In the genomic region with DNA sequence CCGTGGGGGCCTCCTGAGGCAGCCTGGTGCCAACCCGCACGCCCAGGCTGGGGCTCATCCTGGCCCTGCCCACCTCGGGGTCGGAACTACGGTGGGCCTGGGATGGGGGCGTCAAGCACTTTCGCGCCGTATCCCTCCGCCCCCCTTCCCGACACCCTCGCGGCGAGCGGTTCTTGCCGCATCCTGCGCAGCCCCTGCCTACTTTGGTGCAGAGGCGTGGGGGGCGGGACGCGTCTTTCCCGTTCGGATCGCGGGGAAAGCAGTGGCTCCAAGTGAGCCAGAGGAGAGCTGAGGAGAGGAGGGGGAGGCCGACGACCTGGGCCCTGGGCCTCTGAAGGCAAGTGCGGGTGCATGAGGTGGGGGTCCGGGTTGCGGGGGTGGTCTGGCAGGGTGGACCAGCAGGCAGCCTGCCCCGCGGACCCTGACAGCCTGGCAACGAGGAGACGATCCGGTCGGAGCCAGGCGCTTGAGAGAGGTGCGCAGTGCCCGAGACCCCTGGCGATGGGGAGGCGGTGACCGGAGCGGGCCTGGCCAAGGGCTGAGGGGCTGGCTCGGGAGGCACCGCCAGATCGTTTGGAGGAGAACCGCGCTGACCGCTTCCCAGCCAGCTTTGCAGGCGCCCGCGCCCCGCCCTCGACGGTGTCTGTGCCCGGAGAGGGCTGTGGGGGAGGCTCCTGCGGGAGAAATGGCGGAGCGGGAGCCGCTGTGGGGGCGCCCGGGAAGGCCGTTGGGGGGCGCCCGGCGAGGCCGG, we compare ENCODE assay signal across 1 cellular context.
TF ChIP-seq lines count a peak whose summit lies in the region.

Gene GPRASP2 (plus strand): TSS at position 233 of the 751 bp plus-strand sequence. CDS start 2,422 bp downstream, outside the sequence.

TF ChIP-seq in GM12878, 131 proteins besides CTCF, POLR2A, EP300 and RAD21 (continued from another document):
- TF ChIP-seq CUX1 (IDR thresholded peaks at IDR 0.05; ENCODE audit: insufficient replicate concordance, low read depth, low read length), result no peak
- no peak for TF ChIP-seq MAX (IDR thresholded peaks at IDR 0.05; ENCODE audit: low read depth, low read length)
- no peak for TF ChIP-seq MLLT1 (IDR thresholded peaks at IDR 0.05)
- no peak for TF ChIP-seq NFIC (IDR thresholded peaks at IDR 0.05; ENCODE audit: low read depth, low read length)
- TF ChIP-seq TCF12 (IDR thresholded peaks at IDR 0.05; ENCODE audit: low read depth, low read length), result no peak
- TF ChIP-seq PML (IDR thresholded peaks at IDR 0.05; ENCODE audit: low read length), result no peak
- TF ChIP-seq ZNF24 (IDR thresholded peaks at IDR 0.05), result no peak
- TF ChIP-seq, protein P1, sequence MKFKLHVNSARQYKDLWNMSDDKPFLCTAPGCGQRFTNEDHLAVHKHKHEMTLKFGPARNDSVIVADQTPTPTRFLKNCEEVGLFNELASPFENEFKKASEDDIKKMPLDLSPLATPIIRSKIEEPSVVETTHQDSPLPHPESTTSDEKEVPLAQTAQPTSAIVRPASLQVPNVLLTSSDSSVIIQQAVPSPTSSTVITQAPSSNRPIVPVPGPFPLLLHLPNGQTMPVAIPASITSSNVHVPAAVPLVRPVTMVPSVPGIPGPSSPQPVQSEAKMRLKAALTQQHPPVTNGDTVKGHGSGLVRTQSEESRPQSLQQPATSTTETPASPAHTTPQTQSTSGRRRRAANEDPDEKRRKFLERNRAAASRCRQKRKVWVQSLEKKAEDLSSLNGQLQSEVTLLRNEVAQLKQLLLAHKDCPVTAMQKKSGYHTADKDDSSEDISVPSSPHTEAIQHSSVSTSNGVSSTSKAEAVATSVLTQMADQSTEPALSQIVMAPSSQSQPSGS (IDR thresholded peaks at IDR 0.05; ENCODE audit: low read length), result no peak
- TF ChIP-seq ZNF622 (IDR thresholded peaks at IDR 0.05), result no peak
- TF ChIP-seq, protein P2, sequence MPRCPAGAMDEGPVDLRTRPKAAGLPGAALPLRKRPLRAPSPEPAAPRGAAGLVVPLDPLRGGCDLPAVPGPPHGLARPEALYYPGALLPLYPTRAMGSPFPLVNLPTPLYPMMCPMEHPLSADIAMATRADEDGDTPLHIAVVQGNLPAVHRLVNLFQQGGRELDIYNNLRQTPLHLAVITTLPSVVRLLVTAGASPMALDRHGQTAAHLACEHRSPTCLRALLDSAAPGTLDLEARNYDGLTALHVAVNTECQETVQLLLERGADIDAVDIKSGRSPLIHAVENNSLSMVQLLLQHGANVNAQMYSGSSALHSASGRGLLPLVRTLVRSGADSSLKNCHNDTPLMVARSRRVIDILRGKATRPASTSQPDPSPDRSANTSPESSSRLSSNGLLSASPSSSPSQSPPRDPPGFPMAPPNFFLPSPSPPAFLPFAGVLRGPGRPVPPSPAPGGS (IDR thresholded peaks at IDR 0.05; ENCODE audit: borderline replicate concordance, insufficient read depth, low read depth, low read length, poor library complexity, severe bottlenecking), result no peak
- TF ChIP-seq, protein P3, sequence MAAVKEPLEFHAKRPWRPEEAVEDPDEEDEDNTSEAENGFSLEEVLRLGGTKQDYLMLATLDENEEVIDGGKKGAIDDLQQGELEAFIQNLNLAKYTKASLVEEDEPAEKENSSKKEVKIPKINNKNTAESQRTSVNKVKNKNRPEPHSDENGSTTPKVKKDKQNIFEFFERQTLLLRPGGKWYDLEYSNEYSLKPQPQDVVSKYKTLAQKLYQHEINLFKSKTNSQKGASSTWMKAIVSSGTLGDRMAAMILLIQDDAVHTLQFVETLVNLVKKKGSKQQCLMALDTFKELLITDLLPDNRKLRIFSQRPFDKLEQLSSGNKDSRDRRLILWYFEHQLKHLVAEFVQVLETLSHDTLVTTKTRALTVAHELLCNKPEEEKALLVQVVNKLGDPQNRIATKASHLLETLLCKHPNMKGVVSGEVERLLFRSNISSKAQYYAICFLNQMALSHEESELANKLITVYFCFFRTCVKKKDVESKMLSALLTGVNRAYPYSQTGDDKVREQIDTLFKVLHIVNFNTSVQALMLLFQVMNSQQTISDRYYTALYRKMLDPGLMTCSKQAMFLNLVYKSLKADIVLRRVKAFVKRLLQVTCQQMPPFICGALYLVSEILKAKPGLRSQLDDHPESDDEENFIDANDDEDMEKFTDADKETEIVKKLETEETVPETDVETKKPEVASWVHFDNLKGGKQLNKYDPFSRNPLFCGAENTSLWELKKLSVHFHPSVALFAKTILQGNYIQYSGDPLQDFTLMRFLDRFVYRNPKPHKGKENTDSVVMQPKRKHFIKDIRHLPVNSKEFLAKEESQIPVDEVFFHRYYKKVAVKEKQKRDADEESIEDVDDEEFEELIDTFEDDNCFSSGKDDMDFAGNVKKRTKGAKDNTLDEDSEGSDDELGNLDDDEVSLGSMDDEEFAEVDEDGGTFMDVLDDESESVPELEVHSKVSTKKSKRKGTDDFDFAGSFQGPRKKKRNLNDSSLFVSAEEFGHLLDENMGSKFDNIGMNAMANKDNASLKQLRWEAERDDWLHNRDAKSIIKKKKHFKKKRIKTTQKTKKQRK (IDR thresholded peaks at IDR 0.05; ENCODE audit: low read depth, low read length), result no peak
- no peak for TF ChIP-seq BMI1 (IDR thresholded peaks at IDR 0.05; ENCODE audit: borderline replicate concordance)
- no peak for TF ChIP-seq CREM (IDR thresholded peaks at IDR 0.05; ENCODE audit: low read depth)
- TF ChIP-seq EGR1 (IDR thresholded peaks at IDR 0.05; ENCODE audit: borderline replicate concordance in 1 of 2, low read depth in 2 of 2, low read length in 2 of 2), result no peak
